Comparison of ENCODE assay signal across 8 cellular contexts in the genomic region with DNA sequence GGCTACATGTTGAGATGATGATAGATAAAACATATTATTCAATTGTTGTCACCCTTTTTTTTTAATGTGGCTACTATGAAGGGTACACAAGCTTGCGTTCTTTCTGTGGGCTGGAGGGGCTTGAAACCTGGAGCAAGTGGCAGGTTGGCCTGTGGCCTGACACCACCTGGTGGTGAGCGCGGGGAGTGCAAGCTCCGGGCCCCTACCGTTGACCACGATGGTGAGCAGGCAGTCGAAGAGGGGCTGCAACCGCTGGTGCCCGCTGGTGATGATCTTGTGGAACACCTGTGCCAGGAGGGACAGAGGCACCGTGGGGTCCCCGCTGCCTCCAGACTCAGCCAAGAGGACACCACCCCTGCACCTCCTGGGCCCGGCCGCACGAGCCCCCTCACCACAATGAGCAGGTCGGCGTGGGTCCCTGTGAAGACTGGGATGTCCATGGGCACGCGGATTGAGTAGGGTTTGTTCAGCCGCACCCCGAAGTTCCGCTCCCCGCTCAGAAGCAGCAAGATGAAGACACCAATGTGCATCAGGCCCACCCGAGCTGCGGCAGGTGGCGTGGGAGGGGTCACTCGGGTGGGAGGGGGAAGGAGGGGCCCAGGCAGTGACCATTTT. TPM values are rescaled to one million over a fixed set of nuclear protein-coding genes. Genes with fewer than 3 reads are reported as not detected.
DNase-seq lines count a peak whose midpoint lies in the region; ATAC-seq and TF ChIP-seq lines count a peak whose summit lies in the region.

No MANE protein-coding gene starts in this region.

- POLR2A ChIA-PET in HEK293 (lab: Yijun Ruan, JAX) = interaction anchor here (0.5 to 3.2 kb wide), 8 partner anchors 14 to 289 kb away, joined by 3 to 12 read pairs (median 4); a partner anchor contains a TSS

- no peak overlapping the region for H3K27ac ChIP-seq in HEK293 (ENCODE audit: extremely low read depth, low read depth, low read length)

- H3K9me3 Mint-ChIP-seq in CD14-positive monocyte = peaks cover 4 to 14% (median 13%) of the 10 kb centered on the region in 7 donors
- no peaks in the 10 kb centered on the region for H3K9me3 Mint-ChIP-seq in nephron progenitor cell

- H3K36me3 Mint-ChIP-seq in CD14-positive monocyte (no peaks in the 10 kb centered on the region), nephron progenitor cell (ENCODE audit: low read depth) (no peaks in the 10 kb centered on the region)

- ATAC-seq in stimulated activated naive CD8-positive, alpha-beta T cell treated with anti-CD3 and anti-CD28 coated beads, Interleukin-15, Interleukin-2, amounts not matched to agents 100 U/mL and 50 U/mL, for 24 hours = peak; percentile 53
- ATAC-seq in HG02588 (IDR thresholded peaks at IDR 0.05; ENCODE audit: unreplicated experiment) = no peak

- H3K36me3 ChIP-seq in HEK293 (ENCODE audit: control insufficient read depth in 2 of 2, insufficient read depth in 1 of 2, low read length in 2 of 2) = peaks cover 0 to 23% of the 10 kb centered on the region in 2 experiments; a peak in 2 of 3 replicates

- H3K4me1 ChIP-seq in HEK293 (ENCODE audit: control insufficient read depth, insufficient read depth, low read length) = no peaks in the 10 kb centered on the region

- no peak for DNase-seq in CD14-positive monocyte (ENCODE audit: low spot score)
- DNase-seq in OCI-M2 (lab: John Stamatoyannopoulos, UW; ENCODE audit: unreplicated experiment) = peak; percentile 37
- peak; percentile 99 for DNase-seq in activated CD8-positive, alpha-beta memory T cell treated with anti-CD3 and anti-CD28 coated beads, Interleukin-2, amount 50 U/mL, for 48 hours
- no peak for DNase-seq in epithelial cell of proximal tubule (ENCODE audit: low read depth)
- peak; percentile 97 for DNase-seq in nephron progenitor cell
- DNase-seq in stimulated activated naive CD8-positive, alpha-beta T cell treated with anti-CD3 and anti-CD28 coated beads, Interleukin-15, Interleukin-2, amounts not matched to agents 100 U/mL and 50 U/mL, for 24 hours = peak; percentile 92

- H3K27me3 Mint-ChIP-seq in CD14-positive monocyte (ENCODE audit: low read depth in 3 of 3) = peaks cover 15 to 44% (median 19%) of the 10 kb centered on the region in 3 donors
- H3K27me3 Mint-ChIP-seq in nephron progenitor cell (ENCODE audit: low read depth, poor library complexity) = peaks cover 61% of the 10 kb centered on the region

- H3K4me3 Mint-ChIP-seq in CD14-positive monocyte (no peak overlapping the region), nephron progenitor cell (no peak overlapping the region)

- H3K4me1 Mint-ChIP-seq in CD14-positive monocyte (peaks cover 13% of the 10 kb centered on the region), nephron progenitor cell (peaks cover 14% of the 10 kb centered on the region)

- no peak overlapping the region for H3K27ac Mint-ChIP-seq in CD14-positive monocyte
- H3K27ac Mint-ChIP-seq in nephron progenitor cell = no peak overlapping the region

- TF ChIP-seq CTCF in CD14-positive monocyte (IDR thresholded peaks at IDR 0.05) (peak; percentile 98), HEK293 (tag by site-specific recombination; IDR thresholded peaks at IDR 0.05) (peak; percentile 89), epithelial cell of proximal tubule (conservative IDR thresholded peaks at IDR 0.05; ENCODE audit: low read depth, low read length) (peak; percentile 83), nephron progenitor cell (IDR thresholded peaks at IDR 0.05) (peak; percentile 97)

- H3K4me3 ChIP-seq in HEK293 (ENCODE audit: low read depth, low read length) (no peak overlapping the region), epithelial cell of proximal tubule (ENCODE audit: low read depth, low read length) (no peak overlapping the region)

- no peaks in the 10 kb centered on the region for H3K9me3 ChIP-seq in HEK293 (ENCODE audit: control insufficient read depth, insufficient read depth, low read depth, low read length)

- CTCF ChIA-PET in HEK293 (lab: Yijun Ruan, JAX) = interaction anchor here (0.6 to 7.6 kb wide), 54 partner anchors 10 to 846 kb away, joined by 3 to 100 read pairs (median 5); a partner anchor contains a TSS

- intact Hi-C loops in CD14-positive monocyte (cut with micrococcal nuclease) = loop anchor here in 1 of 2 donors (2.0 to 10.0 kb wide), 2 partner anchors 33 to 213 kb away; a partner anchor contains a TSS

TF ChIP-seq in HEK293, 187 proteins besides CTCF, POLR2A, EP300 and RAD21:
- no peak for TF ChIP-seq ZNF302 (tag by site-specific recombination; IDR thresholded peaks at IDR 0.05; ENCODE audit: low read depth)
- peak; percentile 20; the same call in 1 of the 2 replicates for TF ChIP-seq SCRT2 (tag by site-specific recombination; IDR thresholded peaks at IDR 0.05)
- TF ChIP-seq SP7 (tag by site-specific recombination; IDR thresholded peaks at IDR 0.05) = peak; percentile 20; the same call in 1 of the 2 replicates
- TF ChIP-seq HOXC10 (CRISPR knock-in tag; IDR thresholded peaks at IDR 0.05) = no peak
- TF ChIP-seq ZNF670 (tag by site-specific recombination; IDR thresholded peaks at IDR 0.05; ENCODE audit: low read depth) = no peak
- TF ChIP-seq, protein P1, sequence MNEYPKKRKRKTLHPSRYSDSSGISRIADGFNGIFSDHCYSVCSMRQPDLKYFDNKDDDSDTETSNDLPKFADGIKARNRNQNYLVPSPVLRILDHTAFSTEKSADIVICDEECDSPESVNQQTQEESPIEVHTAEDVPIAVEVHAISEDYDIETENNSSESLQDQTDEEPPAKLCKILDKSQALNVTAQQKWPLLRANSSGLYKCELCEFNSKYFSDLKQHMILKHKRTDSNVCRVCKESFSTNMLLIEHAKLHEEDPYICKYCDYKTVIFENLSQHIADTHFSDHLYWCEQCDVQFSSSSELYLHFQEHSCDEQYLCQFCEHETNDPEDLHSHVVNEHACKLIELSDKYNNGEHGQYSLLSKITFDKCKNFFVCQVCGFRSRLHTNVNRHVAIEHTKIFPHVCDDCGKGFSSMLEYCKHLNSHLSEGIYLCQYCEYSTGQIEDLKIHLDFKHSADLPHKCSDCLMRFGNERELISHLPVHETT (tag by site-specific recombination; IDR thresholded peaks at IDR 0.05) = no peak
- no peak for TF ChIP-seq ZNF10 (tag by site-specific recombination; IDR thresholded peaks at IDR 0.05)
- no peak for TF ChIP-seq ZFP37 (tag by site-specific recombination; IDR thresholded peaks at IDR 0.05)
- TF ChIP-seq RBAK (tag by site-specific recombination; IDR thresholded peaks at IDR 0.05) = no peak
- peak; percentile 67 for TF ChIP-seq ZNF654 (tag by site-specific recombination; IDR thresholded peaks at IDR 0.05; ENCODE audit: low read depth)

RNA-seq across cellular contexts. Expression of a gene that starts 14.5 kb away (rescaled TPM):
- polyA plus RNA-seq in CD14-positive monocyte = not detected
- 9.0 and 19.1 TPM in 2 replicates for total RNA-seq in epithelial cell of proximal tubule

RNA-seq across cellular contexts. Expression of a gene that starts 22.3 kb away (rescaled TPM):
- not detected for polyA plus RNA-seq in CD14-positive monocyte
- not detected in 2 replicates for total RNA-seq in epithelial cell of proximal tubule

RNA-seq across cellular contexts. Expression of a gene that starts 29.4 kb away (rescaled TPM):
- not detected for polyA plus RNA-seq in CD14-positive monocyte
- 38.9 and 64.4 TPM in 2 replicates for total RNA-seq in epithelial cell of proximal tubule

RNA-seq across cellular contexts. Expression of a gene that starts 34.0 kb away (rescaled TPM):
- polyA plus RNA-seq in CD14-positive monocyte = not detected
- total RNA-seq in epithelial cell of proximal tubule = not detected in 2 replicates

RNA-seq across cellular contexts. Expression of a gene that starts 35.0 kb away (rescaled TPM):
- polyA plus RNA-seq in CD14-positive monocyte = not detected
- total RNA-seq in epithelial cell of proximal tubule = not detected in 2 replicates

Comparison
In these comparisons a context has a peak if more than half of its experiments do, and no peak if none do; other contexts are left out.
1. DNase-seq: peak in OCI-M2 (single experiment), activated CD8-positive, alpha-beta memory T cell treated with anti-CD3 and anti-CD28 coated beads, Interleukin-2, amount 50 U/mL, for 48 hours (single experiment), nephron progenitor cell (single experiment) and stimulated activated naive CD8-positive, alpha-beta T cell treated with anti-CD3 and anti-CD28 coated beads, Interleukin-15, Interleukin-2, amounts not matched to agents 100 U/mL and 50 U/mL, for 24 hours (single experiment); none in CD14-positive monocyte (single experiment) and epithelial cell of proximal tubule (single experiment).
2. Peak in every context shown above with its lines, with median percentiles within 50 percentile points of each other: CTCF ChIP-seq.